ENCODE assay signal across 9 cellular contexts in the genomic region with DNA sequence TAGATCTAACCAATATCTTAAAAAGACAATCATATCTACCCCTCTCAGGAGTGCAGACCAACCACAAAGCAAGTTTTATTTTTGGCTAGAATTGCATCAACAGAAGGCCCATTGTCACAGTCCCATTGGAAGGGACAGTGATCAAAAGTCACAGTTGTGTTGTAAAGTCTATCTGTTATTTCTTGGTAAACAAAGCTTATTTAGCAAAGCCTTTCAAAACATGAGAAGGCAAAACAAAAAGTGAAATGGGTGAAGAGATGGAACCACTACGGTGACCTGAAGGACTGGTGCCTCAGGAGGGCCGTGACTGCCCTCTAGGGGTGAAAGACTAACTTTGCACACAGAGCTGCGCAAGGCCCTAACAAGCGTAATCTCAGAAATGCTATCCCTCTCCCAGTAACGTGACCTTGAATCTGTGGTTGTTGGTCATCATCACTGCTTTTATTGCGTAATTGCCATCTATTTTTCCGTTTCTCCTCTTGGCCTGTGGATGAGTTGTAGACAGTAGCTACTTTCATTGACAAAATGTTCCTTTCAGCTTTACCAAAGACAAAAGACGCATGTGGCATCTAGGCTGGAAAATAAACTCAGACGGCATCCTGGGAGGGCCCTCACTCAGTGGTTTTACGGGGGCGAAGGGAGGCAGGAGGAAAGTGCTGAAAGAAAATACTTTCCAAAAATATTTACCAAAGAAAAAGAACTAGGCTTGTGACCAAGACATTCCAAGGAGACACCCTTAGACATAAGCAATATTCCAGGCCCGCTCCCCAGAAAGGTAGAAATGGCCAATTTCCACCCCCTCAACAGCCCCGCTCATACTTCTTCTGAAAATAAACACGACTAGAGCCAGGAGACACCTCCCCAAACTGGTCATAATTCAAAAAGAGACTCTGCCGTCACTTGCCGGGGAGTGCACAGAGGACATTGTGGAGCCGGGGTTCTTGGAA.
DNase-seq lines count a peak whose midpoint lies in the region; ATAC-seq and TF ChIP-seq lines count a peak whose summit lies in the region.
"Had no signal": no experiment of that assay in that cellular context is flagged by ENCODE, and none has a peak within 500 bp of the region (broad histone marks: within the 10 kb centered on the region; RNA-seq: fewer than 3 reads in every experiment).

No MANE protein-coding gene starts in this region.

- intact Hi-C loops in lower lobe of right lung (cut with DNase I) = loop anchor here (5.0 kb wide), 1 partner anchor 144 kb away; no protein-coding TSS in a partner anchor

- H3K4me3 ChIP-seq in AG10803 (ENCODE audit: low read length) (no peak overlapping the region), lower lobe of right lung (no peak overlapping the region)
- H3K4me3 ChIP-seq: SK-N-MC had no signal

- peaks cover 36% of the 10 kb centered on the region for H3K36me3 ChIP-seq in lower lobe of right lung

- TF ChIP-seq CTCF in AG10803 (conservative IDR thresholded peaks at IDR 0.05; ENCODE audit: low read length) (peak; percentile 97), lower lobe of right lung (IDR thresholded peaks at IDR 0.05) (peak; percentile 94)

- DNase-seq in AG10803 (ENCODE audit: low read depth) = peak; percentile 87
- DNase-seq in NCI-H446 treated with DMSO at 0.1 percent for 48 hours (lab: John Stamatoyannopoulos, UW) = peak; percentile 3
- DNase-seq in activated CD4-positive, alpha-beta T cell treated with anti-CD3 and anti-CD28 coated beads, Interleukin-2, amount 50 U/mL, for 4 hours = peak; percentile 60 to 63
- peak; percentile 86 to 88 for DNase-seq in dermis microvascular lymphatic vessel endothelial cell (ENCODE audit: low read depth in 2 of 2)
- DNase-seq in lower lobe of right lung = peak; percentile 72
- peak; percentile 45 for DNase-seq in stimulated activated CD8-positive, alpha-beta memory T cell treated with anti-CD3 and anti-CD28 coated beads, Interleukin-12 subunit alpha, Interleukin-12 subunit beta, amount 100 ng/mL, for 1 hour (ENCODE audit: low read depth)

- H3K27me3 ChIP-seq in lower lobe of right lung (ENCODE audit: low read depth) = no peaks in the 10 kb centered on the region

- peak; percentile 97 for ATAC-seq in GM18867 (IDR thresholded peaks at IDR 0.05; ENCODE audit: unreplicated experiment)
- peak; percentile 98 for ATAC-seq in HG03066 (IDR thresholded peaks at IDR 0.05; ENCODE audit: low read depth, unreplicated experiment)
- ATAC-seq in lower lobe of right lung = peak; percentile 95 to 98

- H3K27ac ChIP-seq in lower lobe of right lung = no peak overlapping the region
- H3K27ac ChIP-seq: SK-N-MC had no signal

- H3K9me3 ChIP-seq in lower lobe of right lung = no peaks in the 10 kb centered on the region

- peaks cover 9% of the 10 kb centered on the region for H3K4me1 ChIP-seq in lower lobe of right lung

Comparison
In these comparisons a context has a peak if more than half of its experiments do, and no peak if none do; other contexts are left out.
1. DNase-seq: peak in every context shown above with its lines; median percentile 87 in AG10803; 87 in dermis microvascular lymphatic vessel endothelial cell; 72 in lower lobe of right lung; 62 in activated CD4-positive, alpha-beta T cell treated with anti-CD3 and anti-CD28 coated beads, Interleukin-2, amount 50 U/mL, for 4 hours; 45 in stimulated activated CD8-positive, alpha-beta memory T cell treated with anti-CD3 and anti-CD28 coated beads, Interleukin-12 subunit alpha, Interleukin-12 subunit beta, amount 100 ng/mL, for 1 hour; 3 in NCI-H446 treated with DMSO at 0.1 percent for 48 hours.